ENCODE assay signal across 11 cellular contexts in the genomic region with DNA sequence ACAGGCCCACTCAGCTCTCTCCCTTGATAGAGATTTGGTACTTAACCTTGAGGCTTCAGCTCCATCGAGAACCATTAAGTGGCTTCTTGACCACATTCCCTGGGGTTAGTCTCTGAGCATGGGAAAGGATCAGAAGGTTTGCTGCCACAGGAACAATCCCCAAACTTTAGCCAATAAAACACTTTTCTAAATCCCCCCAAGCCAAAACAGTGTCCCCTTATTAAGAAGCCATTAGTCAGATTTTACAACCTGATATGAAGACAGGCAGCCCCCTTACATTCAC. TPM values are rescaled to one million over a fixed set of nuclear protein-coding genes. Genes with fewer than 3 reads are reported as not detected.
A peak's percentile ranks its signal among the peaks of the same experiment; 100 is the strongest.
DNase-seq lines count a peak whose midpoint lies in the region; ATAC-seq and TF ChIP-seq lines count a peak whose summit lies in the region.
"Had no signal": no experiment of that assay in that cellular context is flagged by ENCODE, and none has a peak within 500 bp of the region (broad histone marks: within the 10 kb centered on the region; RNA-seq: fewer than 3 reads in every experiment).

No MANE protein-coding gene starts in this region.

- H3K9me3 Mint-ChIP-seq in stimulated activated naive CD8-positive, alpha-beta T cell treated with anti-CD3 and anti-CD28 coated beads, Interleukin-15, Interleukin-2, amounts not matched to agents 100 ng/mL and 50 ng/mL, for 24 hours: no peaks in the 10 kb centered on the region
- H3K9me3 Mint-ChIP-seq in naive thymus-derived CD4-positive, alpha-beta T cell: peaks cover 0 to 5% (median 0%) of the 10 kb centered on the region in 11 donors

- H3K9me3 ChIP-seq in naive thymus-derived CD4-positive, alpha-beta T cell (ENCODE audit: control insufficient read depth in 2 of 3, low read length in 3 of 3): no peaks in the 10 kb centered on the region

- peak overlapping the region in 5 of 59 donors; percentile 4 to 42 (median 20) for H3K27ac ChIP-seq in dorsolateral prefrontal cortex
- no peak overlapping the region for H3K27ac ChIP-seq in naive thymus-derived CD4-positive, alpha-beta T cell (ENCODE audit: low read depth, low read length)
- H3K27ac ChIP-seq: WERI-Rb-1 had no signal

- peak overlapping the region in 49 of 59 donors; percentile 0 to 58 (median 30) for H3K4me3 ChIP-seq in dorsolateral prefrontal cortex
- H3K4me3 ChIP-seq in naive thymus-derived CD4-positive, alpha-beta T cell (ENCODE audit: low read length): peak overlapping the region; percentile 3

- intact Hi-C loops in dorsolateral prefrontal cortex (cut with DNase I): no loop called here
- intact Hi-C loops in naive thymus-derived CD4-positive, alpha-beta T cell (cut with micrococcal nuclease): no loop called here

- no peaks in the 10 kb centered on the region for H3K27me3 Mint-ChIP-seq in stimulated activated naive CD8-positive, alpha-beta T cell treated with anti-CD3 and anti-CD28 coated beads, Interleukin-15, Interleukin-2, amounts not matched to agents 100 ng/mL and 50 ng/mL, for 24 hours
- H3K27me3 Mint-ChIP-seq in naive thymus-derived CD4-positive, alpha-beta T cell: no peaks in the 10 kb centered on the region

- no peaks in the 10 kb centered on the region for H3K4me1 ChIP-seq in naive thymus-derived CD4-positive, alpha-beta T cell (ENCODE audit: control insufficient read depth in 2 of 2, insufficient read depth in 2 of 2, low read length in 2 of 2)

- no peak for DNase-seq in stimulated activated naive CD8-positive, alpha-beta T cell treated with anti-CD3 and anti-CD28 coated beads, Interleukin-15, Interleukin-2, amounts not matched to agents 100 U/mL and 50 U/mL, for 24 hours
- no peak for DNase-seq in dorsolateral prefrontal cortex
- no peak for DNase-seq in naive thymus-derived CD4-positive, alpha-beta T cell
- DNase-seq in NCI-H2107 (lab: John Stamatoyannopoulos, UW): no peak
- no peak for DNase-seq in cerebellum (ENCODE audit: low spot score)
- no peak for DNase-seq in hypothalamus (lab: John Stamatoyannopoulos, UW)
- DNase-seq: DMS 273 treated with DMSO at 0.1 percent for 48 hours, NCI-H510A, WERI-Rb-1 had no signal

- no peaks in the 10 kb centered on the region for H3K27me3 ChIP-seq in dorsolateral prefrontal cortex
- H3K27me3 ChIP-seq in naive thymus-derived CD4-positive, alpha-beta T cell (ENCODE audit: control insufficient read depth in 2 of 2, insufficient read depth in 2 of 2, low read length in 2 of 2): no peaks in the 10 kb centered on the region

- H3K4me1 Mint-ChIP-seq in stimulated activated naive CD8-positive, alpha-beta T cell treated with anti-CD3 and anti-CD28 coated beads, Interleukin-15, Interleukin-2, amounts not matched to agents 100 ng/mL and 50 ng/mL, for 24 hours (ENCODE audit: low read depth): peaks cover 13% of the 10 kb centered on the region
- peaks cover 0 to 27% (median 10%) of the 10 kb centered on the region in 7 donors for H3K4me1 Mint-ChIP-seq in naive thymus-derived CD4-positive, alpha-beta T cell

- no peaks in the 10 kb centered on the region for H3K36me3 Mint-ChIP-seq in stimulated activated naive CD8-positive, alpha-beta T cell treated with anti-CD3 and anti-CD28 coated beads, Interleukin-15, Interleukin-2, amounts not matched to agents 100 ng/mL and 50 ng/mL, for 24 hours (ENCODE audit: low read depth)
- H3K36me3 Mint-ChIP-seq in naive thymus-derived CD4-positive, alpha-beta T cell: no peaks in the 10 kb centered on the region

- no peak for TF ChIP-seq CTCF in dorsolateral prefrontal cortex (IDR thresholded peaks at IDR 0.05 in 54 of 56, conservative IDR thresholded peaks at IDR 0.05 in 2 of 56; ENCODE audit: low read depth in 1 of 56, partially characterized antibody in 56 of 56)

- H3K4me3 Mint-ChIP-seq in stimulated activated naive CD8-positive, alpha-beta T cell treated with anti-CD3 and anti-CD28 coated beads, Interleukin-15, Interleukin-2, amounts not matched to agents 100 ng/mL and 50 ng/mL, for 24 hours: peak overlapping the region; percentile 57
- H3K4me3 Mint-ChIP-seq in naive thymus-derived CD4-positive, alpha-beta T cell: peak overlapping the region; percentile 3 to 89 (median 80)

- no peaks in the 10 kb centered on the region for H3K36me3 ChIP-seq in naive thymus-derived CD4-positive, alpha-beta T cell (ENCODE audit: control insufficient read depth in 2 of 3, insufficient read depth in 3 of 3, low read length in 3 of 3)
- H3K36me3 ChIP-seq: WERI-Rb-1 had no signal

- no peak for ATAC-seq in stimulated activated naive CD8-positive, alpha-beta T cell treated with anti-CD3 and anti-CD28 coated beads, Interleukin-15, Interleukin-2, amounts not matched to agents 100 U/mL and 50 U/mL, for 24 hours
- ATAC-seq in naive thymus-derived CD4-positive, alpha-beta T cell: no peak
- ATAC-seq in GM21390 (IDR thresholded peaks at IDR 0.05; ENCODE audit: unreplicated experiment): no peak

- CTCF ChIA-PET in naive thymus-derived CD4-positive, alpha-beta T cell (lab: Charles Lee): no interaction called here

- H3K27ac Mint-ChIP-seq in stimulated activated naive CD8-positive, alpha-beta T cell treated with anti-CD3 and anti-CD28 coated beads, Interleukin-15, Interleukin-2, amounts not matched to agents 100 ng/mL and 50 ng/mL, for 24 hours: no peak overlapping the region
- peak overlapping the region in 5 of 9 donors; percentile 43 to 74 (median 63) for H3K27ac Mint-ChIP-seq in naive thymus-derived CD4-positive, alpha-beta T cell

- POLR2A ChIA-PET in naive thymus-derived CD4-positive, alpha-beta T cell (lab: Charles Lee): no interaction called here

RNA-seq across cellular contexts. Expression of a gene that starts 37.7 kb away (rescaled TPM):
- total RNA-seq in dorsolateral prefrontal cortex: 100 to 1,000 TPM in 118 of 120 experiments, 10 to 100 TPM in 2; 74.5 to 294 (median 219) TPM
- total RNA-seq in naive thymus-derived CD4-positive, alpha-beta T cell: 10 to 100 TPM in 1 of 5 experiments, 1 to 10 TPM in 3, under 1 TPM in 1; 0.95 to 22.8 (median 1.5) TPM
- polyA plus RNA-seq in naive thymus-derived CD4-positive, alpha-beta T cell: not detected
- 71.5 TPM for total RNA-seq in cerebellum
